ENCODE assay signal across 1 cellular context in the genomic region with DNA sequence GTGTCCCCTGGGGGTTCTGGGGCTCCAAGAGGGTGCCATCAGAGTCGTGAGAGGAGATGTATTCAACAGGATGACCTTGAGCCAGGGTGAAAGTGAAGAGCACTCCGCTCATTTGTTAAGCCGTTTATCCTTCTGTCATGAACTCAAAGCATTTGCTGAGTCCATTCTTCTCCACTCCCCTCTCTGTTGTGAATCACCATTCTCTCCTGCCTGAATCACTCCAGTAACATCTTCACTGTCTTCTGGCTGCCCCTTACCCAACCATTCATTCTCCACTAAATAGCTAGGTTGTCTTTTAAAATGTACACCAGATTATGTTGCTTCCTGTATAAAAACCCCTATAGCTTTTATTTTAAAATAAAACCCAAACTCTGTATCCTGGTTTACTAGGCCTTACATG.
TF ChIP-seq lines count a peak whose summit lies in the region.

No MANE protein-coding gene starts in this region.

TF ChIP-seq in SK-N-SH treated with all-trans-retinoic acid at 6 μM for 48 hours, 23 proteins besides CTCF, POLR2A, EP300 and RAD21 (continued from another document):
- TF ChIP-seq PATZ1 (CRISPR knock-in tag; IDR thresholded peaks at IDR 0.05; ENCODE audit: borderline replicate concordance) (no peak), ZC3H10 (CRISPR knock-in tag; IDR thresholded peaks at IDR 0.05) (no peak), CSRNP3 (CRISPR knock-in tag; IDR thresholded peaks at IDR 0.05) (no peak), ZNF8 (CRISPR knock-in tag; IDR thresholded peaks at IDR 0.05) (no peak), ISL1 (CRISPR knock-in tag; IDR thresholded peaks at IDR 0.05) (no peak), POU6F1 (CRISPR knock-in tag; IDR thresholded peaks at IDR 0.05; ENCODE audit: borderline replicate concordance, low read depth) (no peak)
